ENCODE assay signal across 22 cellular contexts in the genomic region with DNA sequence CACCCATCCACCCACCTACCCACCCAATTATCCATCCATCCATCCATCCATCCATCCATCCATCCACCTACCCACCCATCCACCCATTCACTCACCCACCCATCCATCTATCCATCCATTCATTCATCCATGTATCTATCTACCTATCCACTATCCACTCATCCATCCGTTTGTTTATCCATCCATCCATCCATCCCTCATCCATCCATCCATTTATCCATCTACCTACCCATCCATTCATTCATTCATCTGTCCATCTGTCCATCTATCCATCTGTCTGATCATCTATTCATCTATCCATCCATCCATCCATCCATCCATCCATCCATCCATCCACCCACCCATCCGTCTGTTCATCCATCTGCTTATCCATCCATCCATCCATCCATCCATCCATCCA.
DNase-seq lines count a peak whose midpoint lies in the region; ATAC-seq, FAIRE-seq and TF ChIP-seq lines count a peak whose summit lies in the region.
"Had no signal": no experiment of that assay in that cellular context is flagged by ENCODE, and none has a peak within 500 bp of the region (broad histone marks: within the 10 kb centered on the region; RNA-seq: fewer than 3 reads in every experiment).

No MANE protein-coding gene starts in this region.

- no peak for TF ChIP-seq POLR2A in HepG2 (IDR thresholded peaks at IDR 0.05; ENCODE audit: insufficient read depth in 1 of 2, low read depth in 2 of 2, low read length in 2 of 2)
- no peak for TF ChIP-seq POLR2A in right lobe of liver (IDR thresholded peaks at IDR 0.05)
- no peak for TF ChIP-seq POLR2A in K562 (conservative IDR thresholded peaks at IDR 0.05)

- intact Hi-C loops in HepG2 (cut with micrococcal nuclease; ENCODE audit: unreplicated experiment): no loop called here
- intact Hi-C loops in right lobe of liver (cut with DNase I): no loop called here
- intact Hi-C loops in K562 (cut with micrococcal nuclease): no loop called here

- H3K79me2 ChIP-seq in HepG2 (ENCODE audit: insufficient read depth, low read length): no peaks in the 10 kb centered on the region
- no peaks in the 10 kb centered on the region for H3K79me2 ChIP-seq in K562 (ENCODE audit: control insufficient read depth, insufficient read depth, low read length)

- ATAC-seq in HepG2 (no peak), right lobe of liver (no peak), K562 (no peak), HG03039 (IDR thresholded peaks at IDR 0.05; ENCODE audit: unreplicated experiment) (no peak)
- ATAC-seq: A549 had no signal

- H3K9ac ChIP-seq in HepG2 (ENCODE audit: insufficient read depth, low read depth, low read length): no peak overlapping the region
- H3K9ac ChIP-seq in K562 (ENCODE audit: insufficient read depth in 1 of 2, low read depth in 2 of 2, low read length in 2 of 2): no peak overlapping the region
- H3K9ac ChIP-seq: BLaER1 treated with 17β-estradiol and CSF1 and Interleukin-3, amounts not matched to agents 10 nM and 100 nM had no signal

- H3K4me1 ChIP-seq in HepG2 (ENCODE audit: insufficient read depth, low read length): no peaks in the 10 kb centered on the region
- no peaks in the 10 kb centered on the region for H3K4me1 ChIP-seq in right lobe of liver
- peaks cover 3 to 5% of the 10 kb centered on the region in 2 experiments; a peak in 4 of 5 replicates for H3K4me1 ChIP-seq in K562 (replicated peaks in 1 of 2; ENCODE audit: control insufficient read depth in 2 of 2, insufficient read depth in 2 of 2, low read length in 2 of 2)
- H3K4me1 ChIP-seq: A549, BE2C had no signal

- no peak for DNase-seq in HepG2 (ENCODE audit: low spot score)
- DNase-seq in right lobe of liver: no peak
- DNase-seq in K562 (ENCODE audit: extremely low read depth in 1 of 4, low spot score in 3 of 4): no peak
- DNase-seq in urothelium cell line (ENCODE audit: low spot score): no peak
- DNase-seq in activated naive CD4-positive, alpha-beta T cell (lab: John Stamatoyannopoulos, UW): no peak
- DNase-seq: 8988T; ACHN; AML-193; BE2C; CD4-positive, alpha-beta T cell; DMS 273 treated with DMSO at 0.1 percent for 48 hours; DMS53; DMS79 treated with DMSO at 0.1 percent for 48 hours; GF-D8; GOT3; H7; HCEC 1CT had no signal

- in situ Hi-C loops in HepG2 (cut with HindIII; ENCODE audit: extremely low pct_ligation_motif_present, low pct_unique_long_range_greater_than_20kb): no loop called here
- in situ Hi-C loops in K562 (cut with MboI): no loop called here

- H3K27ac ChIP-seq in HepG2 (ENCODE audit: extremely low read length, insufficient read depth, low read length) (no peak overlapping the region), right lobe of liver (no peak overlapping the region), K562 (ENCODE audit: extremely low read depth, low read depth, low read length) (no peak overlapping the region)
- H3K27ac ChIP-seq: A549; BLaER1 treated with 17β-estradiol and CSF1 and Interleukin-3, amounts not matched to agents 10 nM and 100 nM had no signal

- H3K4me3 ChIP-seq in HepG2 (replicated peaks in 1 of 3; ENCODE audit: insufficient read depth in 1 of 3, low read depth in 2 of 3, low read length in 3 of 3) (no peak overlapping the region), right lobe of liver (no peak overlapping the region), K562 (no peak overlapping the region)
- H3K4me3 ChIP-seq: A549; BLaER1 treated with 17β-estradiol and CSF1 and Interleukin-3, amounts not matched to agents 10 nM and 100 nM had no signal

- no peaks in the 10 kb centered on the region for H3K9me3 ChIP-seq in HepG2 (ENCODE audit: low read length)
- H3K9me3 ChIP-seq in right lobe of liver: no peaks in the 10 kb centered on the region
- H3K9me3 ChIP-seq in K562 (replicated peaks; ENCODE audit: control insufficient read depth, insufficient read depth, low read depth, low read length): no peaks in the 10 kb centered on the region
- H3K9me3 ChIP-seq: A549, BE2C had no signal

- H3K9me1 ChIP-seq in K562 (ENCODE audit: control insufficient read depth, insufficient read depth, low read length): peaks cover 6% of the 10 kb centered on the region

- TF ChIP-seq EP300 in HepG2 (IDR thresholded peaks at IDR 0.05; ENCODE audit: low read depth in 2 of 2, low read length in 2 of 2) (no peak), HepG2 (CRISPR knock-in tag; IDR thresholded peaks at IDR 0.05; ENCODE audit: borderline replicate concordance) (no peak), K562 (IDR thresholded peaks at IDR 0.05; ENCODE audit: low read length) (no peak)

- BruUV-seq in HepG2 (replicated peaks; lab: Mats Ljungman, UMichigan) (no TSS peak), K562 (replicated peaks; lab: Mats Ljungman, UMichigan) (no TSS peak)

- WGBS in HepG2 (ENCODE audit: low lambda C conversion rate): 18% methylated on average over 2 of the region's 2 CpGs
- 63% methylated on average over 2 of the region's 2 CpGs for WGBS in right lobe of liver (ENCODE audit: insufficient coverage, low coverage, low lambda C conversion rate, missing lambda C conversion rate)
- WGBS in K562 (ENCODE audit: insufficient coverage, low coverage, missing lambda C conversion rate): 0% methylated on average over 2 of the region's 2 CpGs

- TF ChIP-seq RAD21 in HepG2 (CRISPR knock-in tag; IDR thresholded peaks at IDR 0.05) (no peak), K562 (CRISPR knock-in tag; conservative IDR thresholded peaks at IDR 0.05 in 1 of 2, IDR thresholded peaks at IDR 0.05 in 1 of 2) (no peak)

- FAIRE-seq in HepG2 (lab: Jason Lieb, UNC) (no peak), K562 (lab: Jason Lieb, UNC) (no peak), urothelium cell line (lab: Jason Lieb, UNC) (peak; percentile 91)
- FAIRE-seq: A549, D721Med, GM12892 had no signal

- CTCF ChIA-PET in HepG2 (lab: Yijun Ruan, JAX; ENCODE audit: low intra/inter-chr PET ratio, low total read pairs) (no interaction called here), K562 (lab: Yijun Ruan, JAX; ENCODE audit: low intra/inter-chr PET ratio) (no interaction called here)

- H4K20me1 ChIP-seq in HepG2 (ENCODE audit: insufficient read depth, low read length) (no peaks in the 10 kb centered on the region), K562 (replicated peaks; ENCODE audit: control insufficient read depth, insufficient read depth, low read length) (peaks cover 7% of the 10 kb centered on the region; the same call in 1 of the 2 replicates)
- H4K20me1 ChIP-seq: BLaER1 treated with 17β-estradiol and CSF1 and Interleukin-3, amounts not matched to agents 10 nM and 100 nM had no signal

- POLR2A ChIA-PET in HepG2 (lab: Yijun Ruan, JAX): no interaction called here
- POLR2A ChIA-PET in K562 (lab: Yijun Ruan, JAX): no interaction called here

- H3K27me3 ChIP-seq in HepG2 (ENCODE audit: control insufficient read depth in 1 of 2, insufficient read depth in 2 of 2, low read length in 2 of 2): peaks cover 6 to 22% of the 10 kb centered on the region in 2 experiments; a peak in 3 of 5 replicates
- H3K27me3 ChIP-seq in right lobe of liver: no peaks in the 10 kb centered on the region
- H3K27me3 ChIP-seq in K562 (ENCODE audit: control insufficient read depth in 2 of 2, insufficient read depth in 2 of 2, low read length in 2 of 2): peaks cover 22 to 57% of the 10 kb centered on the region in 2 experiments
- H3K27me3 ChIP-seq: BE2C; BLaER1 treated with 17β-estradiol and CSF1 and Interleukin-3, amounts not matched to agents 10 nM and 100 nM had no signal

- H2AFZ ChIP-seq in HepG2 (ENCODE audit: low read length): no peak overlapping the region
- H2AFZ ChIP-seq in K562 (ENCODE audit: low read depth, low read length): no peak overlapping the region

- no peak overlapping the region for H3K4me2 ChIP-seq in HepG2 (ENCODE audit: low read depth, low read length)
- no peak overlapping the region for H3K4me2 ChIP-seq in K562 (ENCODE audit: insufficient read depth, low read length)
- H3K4me2 ChIP-seq: A549; BLaER1 treated with 17β-estradiol and CSF1 and Interleukin-3, amounts not matched to agents 10 nM and 100 nM had no signal

- H3K36me3 ChIP-seq in HepG2 (replicated peaks in 1 of 2; ENCODE audit: control insufficient read depth in 1 of 2, insufficient read depth in 2 of 2, low read length in 2 of 2): no peaks in the 10 kb centered on the region
- H3K36me3 ChIP-seq in right lobe of liver: no peaks in the 10 kb centered on the region
- no peaks in the 10 kb centered on the region for H3K36me3 ChIP-seq in K562 (ENCODE audit: control insufficient read depth, insufficient read depth, low read length)
- H3K36me3 ChIP-seq: BE2C; BLaER1 treated with 17β-estradiol and CSF1 and Interleukin-3, amounts not matched to agents 10 nM and 100 nM had no signal

- no peak for TF ChIP-seq CTCF in HepG2 (CRISPR knock-in tag; IDR thresholded peaks at IDR 0.05)
- no peak for TF ChIP-seq CTCF in right lobe of liver (IDR thresholded peaks at IDR 0.05)
- no peak for TF ChIP-seq CTCF in K562 (IDR thresholded peaks at IDR 0.05 in 2 of 3, conservative IDR thresholded peaks at IDR 0.05 in 1 of 3; ENCODE audit: insufficient read depth in 2 of 3, low read depth in 1 of 3, low read length in 3 of 3)

TF ChIP-seq in HepG2, 621 proteins besides CTCF, POLR2A, EP300 and RAD21:
- TF ChIP-seq ATM (IDR thresholded peaks at IDR 0.05; ENCODE audit: borderline replicate concordance) (peak; percentile 8; the same call in 1 of the 2 replicates), NFYC (CRISPR knock-in tag; IDR thresholded peaks at IDR 0.05) (no peak)

TF ChIP-seq in K562, 482 proteins besides CTCF, POLR2A, EP300 and RAD21:
- peak; percentile 5 to 15; a peak in 1 of 4 replicates for TF ChIP-seq KDM1A (IDR thresholded peaks at IDR 0.05)
- TF ChIP-seq OTX1 (CRISPR knock-in tag; IDR thresholded peaks at IDR 0.05): peak; percentile 14; the same call in 1 of the 2 replicates
- peak; percentile 33; the same call in 1 of the 2 replicates for TF ChIP-seq EHMT2 (IDR thresholded peaks at IDR 0.05)
- no peak for TF ChIP-seq SMAD4 (CRISPR knock-in tag; conservative IDR thresholded peaks at IDR 0.05)
